In genomic region chr16:55488306-55488705, GRCh38 we compare ENCODE assay signal across 20 cellular contexts. TPM values are rescaled to one million over a fixed set of nuclear protein-coding genes. Genes with fewer than 3 reads are reported as not detected.
DNase-seq lines count a peak whose midpoint lies in the region; ATAC-seq, FAIRE-seq and TF ChIP-seq lines count a peak whose summit lies in the region.
"Had no signal": no experiment of that assay in that cellular context is flagged by ENCODE, and none has a peak within 500 bp of the region (broad histone marks: within the 10 kb centered on the region; RNA-seq: fewer than 3 reads in every experiment).

No MANE protein-coding gene starts in this region.

- peak; percentile 16 for TF ChIP-seq POLR2A in endothelial cell of umbilical vein (IDR thresholded peaks at IDR 0.05; ENCODE audit: low read depth, low read length)

- DNase-seq in A172 (ENCODE audit: low spot score) (peak; percentile 68), LHCN-M2 (ENCODE audit: low read depth) (peak; percentile 58), endothelial cell of umbilical vein (ENCODE audit: low read depth, low spot score) (peak; percentile 81), neuronal stem cell (ENCODE audit: low spot score) (no peak), sciatic nerve (ENCODE audit: low spot score) (no peak), NCI-H446 (lab: John Stamatoyannopoulos, UW) (no peak)
- DNase-seq: activated CD4-positive, alpha-beta T cell treated with anti-CD3 and anti-CD28 coated beads, Interleukin-2, amount 10 ng/mL, durations not matched to agents 24 days and 14 days; activated CD8-positive, alpha-beta memory T cell treated with anti-CD3 and anti-CD28 coated beads, Interleukin-2, amount 50 U/mL, for 4 hours; activated effector memory CD4-positive, alpha-beta T cell treated with Interleukin-2 at 50 U/mL for 16 hours; NCI-H774; Right ventricle myocardium superior; T-helper 1 cell had no signal

- no CpG with 5 or more reads among the region's 12 CpGs for WGBS in neuronal stem cell (ENCODE audit: extremely low coverage in 2 of 2, insufficient read length in 2 of 2, insufficient replicate concordance in 1 of 2), 2 donors

- H3K36me3 ChIP-seq in endothelial cell of umbilical vein (ENCODE audit: control insufficient read depth in 2 of 2, extremely low read depth in 1 of 2, insufficient read depth in 2 of 2, low read length in 2 of 2) (peaks cover 57 to 81% of the 10 kb centered on the region in 2 experiments), neuronal stem cell (replicated peaks in 1 of 2; ENCODE audit: control insufficient read depth in 2 of 2, insufficient read depth in 2 of 2, low read length in 2 of 2) (peaks cover 17 to 98% of the 10 kb centered on the region in 2 donors)

- H4K8ac ChIP-seq in neuronal stem cell (ENCODE audit: low read depth, low read length): no peak overlapping the region

- intact Hi-C loops in endothelial cell of umbilical vein (cut with micrococcal nuclease): loop anchor here (1.0 kb wide), 2 partner anchors 9 to 12 kb away; partner anchors contain the start of gene MMP2
- intact Hi-C loops in sciatic nerve (cut with DNase I): loop anchor here (5.0 kb wide), 1 partner anchor 59 kb away; no protein-coding TSS in a partner anchor

- H3K4me3 ChIP-seq in endothelial cell of umbilical vein (replicated peaks in 1 of 3; ENCODE audit: insufficient read depth in 1 of 3, low read depth in 1 of 3, low read length in 3 of 3) (no peak overlapping the region), neuronal stem cell (ENCODE audit: low read length in 2 of 2) (no peak overlapping the region)
- H3K4me3 ChIP-seq: GM12878, K562 had no signal

- CTCF ChIA-PET in endothelial cell of umbilical vein (lab: Charles Lee): interaction anchor here (0.6 to 1.7 kb wide), 6 partner anchors 9 to 54 kb away, joined by 3 to 7 read pairs (median 3); no protein-coding TSS in a partner anchor

- peak; percentile 98 for FAIRE-seq in endothelial cell of umbilical vein (lab: Jason Lieb, UNC)
- FAIRE-seq: frontal cortex, GM12878, GM19239, K562 had no signal

- H3K27me3 ChIP-seq in endothelial cell of umbilical vein (ENCODE audit: control insufficient read depth in 2 of 2, insufficient read depth in 2 of 2, low read length in 2 of 2) (no peaks in the 10 kb centered on the region), neuronal stem cell (ENCODE audit: control insufficient read depth in 3 of 3, insufficient read depth in 3 of 3, low read depth in 1 of 3, low read length in 3 of 3) (no peaks in the 10 kb centered on the region)

- no peaks in the 10 kb centered on the region for H3K9me1 ChIP-seq in endothelial cell of umbilical vein (replicated peaks; ENCODE audit: control insufficient read depth, extremely low read depth, insufficient read depth, low read length)

- dilution Hi-C loops in endothelial cell of umbilical vein (cut with MboI; ENCODE audit: extremely low pct_ligation_motif_present, low sequenced_read_pairs): no loop called here

- peaks cover 14% of the 10 kb centered on the region for H3K79me2 ChIP-seq in endothelial cell of umbilical vein (ENCODE audit: control insufficient read depth, insufficient read depth, low read length)

- no peak for ATAC-seq in GM18868 (IDR thresholded peaks at IDR 0.05; ENCODE audit: unreplicated experiment)
- no peak for ATAC-seq in sciatic nerve
- no peak for ATAC-seq in GM21529 (IDR thresholded peaks at IDR 0.05; ENCODE audit: unreplicated experiment)
- ATAC-seq: GM12878, K562 had no signal

- no peak for TF ChIP-seq CTCF in endothelial cell of umbilical vein (IDR thresholded peaks at IDR 0.05; ENCODE audit: extremely low read depth in 1 of 2, insufficient read depth in 1 of 2, low read depth in 1 of 2, low read length in 2 of 2)

- no peak overlapping the region for H3K4ac ChIP-seq in neuronal stem cell (ENCODE audit: low read length)

- H2AK5ac ChIP-seq in neuronal stem cell (ENCODE audit: low read depth, low read length): no peak overlapping the region

- no peak overlapping the region for H2BK12ac ChIP-seq in neuronal stem cell (ENCODE audit: low read length)

- H3K79me1 ChIP-seq in neuronal stem cell (ENCODE audit: low read depth, low read length): no peaks in the 10 kb centered on the region

- no peaks in the 10 kb centered on the region for H4K20me1 ChIP-seq in endothelial cell of umbilical vein (replicated peaks; ENCODE audit: control insufficient read depth, extremely low read depth, insufficient read depth, low read length)

- H3K27ac ChIP-seq in endothelial cell of umbilical vein (ENCODE audit: insufficient read depth, low read depth, low read length) (peak overlapping the region; percentile 63), neuronal stem cell (replicated peaks; ENCODE audit: low read length) (no peak overlapping the region)
- H3K27ac ChIP-seq: C4-2B, epithelial cell of prostate had no signal

- H3K4me2 ChIP-seq in endothelial cell of umbilical vein (ENCODE audit: insufficient read depth, low read length): no peak overlapping the region
- no peak overlapping the region for H3K4me2 ChIP-seq in neuronal stem cell (ENCODE audit: insufficient read depth, low read length, poor library complexity, severe bottlenecking)

- no peak overlapping the region for H3K14ac ChIP-seq in neuronal stem cell (ENCODE audit: low read length)

- H3K18ac ChIP-seq in neuronal stem cell (ENCODE audit: low read length): no peak overlapping the region

- H2BK120ac ChIP-seq in neuronal stem cell (ENCODE audit: low read depth, low read length): no peak overlapping the region

- H3K9me3 ChIP-seq in endothelial cell of umbilical vein (replicated peaks; ENCODE audit: control insufficient read depth, insufficient read depth, low read length) (no peaks in the 10 kb centered on the region), neuronal stem cell (replicated peaks in 1 of 2; ENCODE audit: control insufficient read depth in 2 of 2, insufficient read depth in 1 of 2, low read depth in 1 of 2, low read length in 2 of 2) (no peaks in the 10 kb centered on the region)

- H2AFZ ChIP-seq in endothelial cell of umbilical vein (ENCODE audit: low read depth, low read length) (no peak overlapping the region), neuronal stem cell (ENCODE audit: low read length) (no peak overlapping the region)

- H3K9ac ChIP-seq in endothelial cell of umbilical vein (replicated peaks; ENCODE audit: extremely low read depth, insufficient read depth, low read length): peak overlapping the region; percentile 16
- peak overlapping the region; percentile 51 for H3K9ac ChIP-seq in neuronal stem cell (ENCODE audit: low read depth, low read length, poor library complexity)

- H3K23ac ChIP-seq in neuronal stem cell (ENCODE audit: low read depth, low read length, poor library complexity): no peak overlapping the region

- POLR2A ChIA-PET in endothelial cell of umbilical vein (lab: Charles Lee): interaction anchor here (0.5 kb wide), 1 partner anchor 22 kb away, joined by 3 read pairs; no protein-coding TSS in a partner anchor

- H4K91ac ChIP-seq in neuronal stem cell (ENCODE audit: low read depth, low read length, poor library complexity): no peak overlapping the region

- H2BK5ac ChIP-seq in neuronal stem cell (ENCODE audit: low read length): no peak overlapping the region

- H2BK15ac ChIP-seq in neuronal stem cell (ENCODE audit: low read length): no peak overlapping the region

- BruUV-seq in endothelial cell of umbilical vein (replicated peaks; lab: Mats Ljungman, UMichigan): no TSS peak

- H3K4me1 ChIP-seq in endothelial cell of umbilical vein (ENCODE audit: control insufficient read depth, extremely low read depth, insufficient read depth, low read length) (peaks cover 25% of the 10 kb centered on the region), neuronal stem cell (ENCODE audit: control insufficient read depth in 2 of 2, insufficient read depth in 1 of 2, low read depth in 1 of 2, low read length in 2 of 2) (no peaks in the 10 kb centered on the region)

TF ChIP-seq in endothelial cell of umbilical vein, 7 proteins besides CTCF, POLR2A, EP300 and RAD21:
- TF ChIP-seq MYC (IDR thresholded peaks at IDR 0.05; ENCODE audit: low read depth, low read length) (peak; percentile 46), EZH2 (IDR thresholded peaks at IDR 0.05; ENCODE audit: borderline replicate concordance, low read depth, low read length, severe bottlenecking) (no peak), POLR2AphosphoS5 (IDR thresholded peaks at IDR 0.05; ENCODE audit: insufficient read depth, low read depth, low read length) (peak; percentile 49)

RNA-seq across cellular contexts. Expression of gene MMP2, which starts 9.3 kb away (rescaled TPM):
- total RNA-seq in A172 (2014; rRNA removed; shearing (Covaris generic)): 85.0 and 103 TPM in 2 replicates
- 349 and 405 TPM in 2 replicates for total RNA-seq in LHCN-M2 (2014; rRNA removed)
- polyA plus RNA-seq in LHCN-M2 (2012): 607 TPM
- 768 and 771 TPM in 2 replicates for total RNA-seq in endothelial cell of umbilical vein
- 1,508 and 1,752 TPM in 2 replicates for polyA plus RNA-seq in endothelial cell of umbilical vein
- polyA plus RNA-seq in endothelial cell of umbilical vein (2011; cell fraction: cytosol; rRNA removed): 1,169 and 1,214 TPM in 2 replicates
- 586 and 676 TPM in 2 replicates for polyA plus RNA-seq in endothelial cell of umbilical vein (2011; cell fraction: nucleus; rRNA removed)
- 770 and 1,141 TPM in 2 replicates for polyA plus RNA-seq in endothelial cell of umbilical vein (2012)
- 2,105 and 2,998 TPM in 2 replicates for polyA minus RNA-seq in endothelial cell of umbilical vein
- polyA minus RNA-seq in endothelial cell of umbilical vein (2011; cell fraction: cytosol; rRNA and poly(A)+ RNA removed): not detected
- polyA minus RNA-seq in endothelial cell of umbilical vein (2011; cell fraction: nucleus; rRNA and poly(A)+ RNA removed): 363 and 414 TPM in 2 replicates
- 26.6 TPM for polyA plus RNA-seq in neuronal stem cell (2013, experiment 1 of 2)
- polyA plus RNA-seq in neuronal stem cell (2013, experiment 2 of 2): 25.9 TPM
- total RNA-seq in sciatic nerve: 193 TPM
- total RNA-seq: activated CD4-positive, alpha-beta T cell treated with anti-CD3 and anti-CD28 coated beads, Interleukin-2, amount 10 ng/mL, durations not matched to agents 24 days and 14 days had no signal
- polyA plus RNA-seq: K562 had no signal

RNA-seq across cellular contexts. Expression of gene LPCAT2, which starts 20.6 kb away (rescaled TPM):
- total RNA-seq in A172 (2014; rRNA removed; shearing (Covaris generic)): 18.6 and 20.2 TPM in 2 replicates
- total RNA-seq in LHCN-M2 (2014; rRNA removed): 6.8 and 7.2 TPM in 2 replicates
- polyA plus RNA-seq in LHCN-M2 (2012): 5.6 TPM
- 72.9 and 79.1 TPM in 2 replicates for total RNA-seq in endothelial cell of umbilical vein
- polyA plus RNA-seq in endothelial cell of umbilical vein: 53.2 and 64.5 TPM in 2 replicates
- polyA plus RNA-seq in endothelial cell of umbilical vein (2011; cell fraction: cytosol; rRNA removed): 42.0 and 42.3 TPM in 2 replicates
- polyA plus RNA-seq in endothelial cell of umbilical vein (2011; cell fraction: nucleus; rRNA removed): 145 and 154 TPM in 2 replicates
- polyA plus RNA-seq in endothelial cell of umbilical vein (2012): 55.1 and 64.7 TPM in 2 replicates
- polyA minus RNA-seq in endothelial cell of umbilical vein: 141 and 155 TPM in 2 replicates
- polyA minus RNA-seq in endothelial cell of umbilical vein (2011; cell fraction: cytosol; rRNA and poly(A)+ RNA removed): 2.2 TPM
- 161 and 183 TPM in 2 replicates for polyA minus RNA-seq in endothelial cell of umbilical vein (2011; cell fraction: nucleus; rRNA and poly(A)+ RNA removed)
- polyA plus RNA-seq in neuronal stem cell (2013, experiment 1 of 2): 5.8 TPM
- 5.2 TPM for polyA plus RNA-seq in neuronal stem cell (2013, experiment 2 of 2)
- 54.0 TPM for total RNA-seq in sciatic nerve
- total RNA-seq: GM12878 had no signal

Comparison
In these comparisons a context has a peak if more than half of its experiments do, and no peak if none do; other contexts are left out.
1. DNase-seq: peak in A172 (single experiment), LHCN-M2 (single experiment) and endothelial cell of umbilical vein (single experiment); none in neuronal stem cell (single experiment), sciatic nerve (single experiment) and NCI-H446 (0 of 2).